In the genomic region with DNA sequence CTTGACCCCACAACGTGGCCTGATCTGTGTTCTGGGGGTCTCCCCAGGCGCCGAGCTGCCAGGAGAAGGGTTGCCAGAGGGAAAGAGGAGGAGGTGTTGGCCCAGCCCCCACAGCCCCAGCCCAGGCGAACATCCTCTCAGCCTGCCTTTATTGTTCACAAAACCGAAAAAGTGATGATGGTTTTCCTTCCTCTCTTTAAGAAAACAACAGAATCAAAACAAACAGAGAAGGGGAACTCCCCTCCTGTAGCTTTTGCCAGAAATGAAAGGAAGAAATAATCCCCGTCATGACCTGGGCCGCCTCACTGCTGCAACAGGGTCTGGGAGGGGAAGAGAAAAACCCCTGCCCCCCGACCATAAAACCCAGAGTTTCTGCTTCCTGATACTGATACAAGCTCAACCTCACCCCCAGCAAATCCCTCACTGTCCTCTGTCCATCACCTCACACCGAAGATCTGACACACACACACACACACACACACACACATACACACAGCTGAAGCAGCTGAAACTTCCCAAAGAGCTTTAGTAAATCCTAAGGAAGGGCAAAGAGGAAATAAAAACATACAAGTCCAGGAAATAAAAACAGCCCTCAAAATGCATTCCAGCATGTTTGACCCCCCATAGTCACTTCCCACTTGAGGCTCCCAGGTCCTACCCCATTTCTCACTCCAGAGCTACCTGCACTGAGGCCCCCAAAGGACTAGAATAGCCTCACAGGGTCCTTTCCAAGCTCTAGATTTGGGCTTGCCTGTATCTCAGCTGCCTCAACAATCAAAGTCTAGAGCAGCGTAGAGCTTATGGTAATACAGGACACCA, we compare ENCODE assay signal across 8 cellular contexts.
DNase-seq lines count a peak whose midpoint lies in the region; ATAC-seq and TF ChIP-seq lines count a peak whose summit lies in the region.

No MANE protein-coding gene starts in this region.

- no peaks in the 10 kb centered on the region for H4K20me1 ChIP-seq in DND-41 (ENCODE audit: insufficient read depth, low read length)

- H3K36me3 ChIP-seq in DND-41 (ENCODE audit: insufficient read depth, low read length): no peaks in the 10 kb centered on the region
- H3K36me3 ChIP-seq in muscle layer of duodenum (ENCODE audit: control insufficient read depth in 1 of 2, insufficient read depth in 2 of 2, low read length in 2 of 2): no peaks in the 10 kb centered on the region
- H3K36me3 ChIP-seq in subcutaneous abdominal adipose tissue (ENCODE audit: control insufficient read depth in 5 of 5, insufficient read depth in 5 of 5, low read length in 5 of 5): no peaks in the 10 kb centered on the region

- H3K27ac ChIP-seq in DND-41 (ENCODE audit: low read length) (peak overlapping the region; percentile 70), muscle layer of duodenum (ENCODE audit: low read length) (peak overlapping the region; percentile 79), subcutaneous abdominal adipose tissue (ENCODE audit: low read depth, low read length) (peak overlapping the region; percentile 81)

- no peak for TF ChIP-seq CTCF in DND-41 (IDR thresholded peaks at IDR 0.05; ENCODE audit: borderline replicate concordance, extremely low read depth, low read length, poor library complexity, severe bottlenecking)

- H3K4me1 ChIP-seq in DND-41 (ENCODE audit: insufficient read depth, low read length) (peaks cover 29% of the 10 kb centered on the region), muscle layer of duodenum (ENCODE audit: control insufficient read depth in 1 of 2, insufficient read depth in 2 of 2, low read length in 2 of 2) (peaks cover 7 to 13% of the 10 kb centered on the region in 2 donors), subcutaneous abdominal adipose tissue (ENCODE audit: control insufficient read depth in 5 of 5, insufficient read depth in 5 of 5, low read length in 5 of 5) (peaks cover 4 to 73% (median 60%) of the 10 kb centered on the region in 5 donors)

- H3K4me2 ChIP-seq in DND-41 (ENCODE audit: insufficient read depth, low read length): no peak overlapping the region; the same call in 1 of the 2 replicates

- 0 out of 2 replicates have a peak overlapping the region, but pooled peaks have one; percentile 7 for H3K9ac ChIP-seq in DND-41 (ENCODE audit: low read depth, low read length)
- no peak overlapping the region for H3K9ac ChIP-seq in subcutaneous abdominal adipose tissue (ENCODE audit: low read length in 5 of 5)

- H3K9me3 ChIP-seq in DND-41 (ENCODE audit: insufficient read depth, low read length, severe bottlenecking): peaks cover 18% of the 10 kb centered on the region
- H3K9me3 ChIP-seq in muscle layer of duodenum (ENCODE audit: control insufficient read depth in 1 of 2, low read length in 2 of 2): peaks cover 6 to 12% of the 10 kb centered on the region in 2 donors
- H3K9me3 ChIP-seq in subcutaneous abdominal adipose tissue (ENCODE audit: control insufficient read depth in 5 of 5, low read length in 5 of 5): peaks cover 7 to 20% (median 15%) of the 10 kb centered on the region in 5 donors

- ATAC-seq in DND-41 (ENCODE audit: insufficient read depth, low read depth) (peak; percentile 29; the same call in 2 of the 3 replicates), GM21786 (IDR thresholded peaks at IDR 0.05; ENCODE audit: unreplicated experiment) (peak; percentile 81)

- H3K27me3 ChIP-seq in DND-41 (ENCODE audit: insufficient read depth, low read length, poor library complexity): no peaks in the 10 kb centered on the region
- no peaks in the 10 kb centered on the region for H3K27me3 ChIP-seq in muscle layer of duodenum (ENCODE audit: low read depth, low read length)
- H3K27me3 ChIP-seq in subcutaneous abdominal adipose tissue (ENCODE audit: control insufficient read depth in 5 of 5, insufficient read depth in 4 of 5, low read length in 5 of 5): no peaks in the 10 kb centered on the region

- no peak for DNase-seq in DND-41
- peak; percentile 72 for DNase-seq in NOMO-1 treated with DMSO at 0.1 percent for 48 hours (lab: John Stamatoyannopoulos, UW; ENCODE audit: unreplicated experiment)
- DNase-seq in activated naive CD4-positive, alpha-beta T cell treated with Interleukin-2 at 50 U/mL for 16 hours: peak; percentile 82
- no peak for DNase-seq in T1000 (lab: John Stamatoyannopoulos, UW)
- DNase-seq in hepatic stellate cell (ENCODE audit: low spot score): no peak

- H3K4me3 ChIP-seq in DND-41 (ENCODE audit: low read depth in 1 of 2, low read length in 2 of 2): peak overlapping the region in 1 of 2 experiments; percentile 0; a peak in 1 of 4 replicates
- H3K4me3 ChIP-seq in muscle layer of duodenum (ENCODE audit: low read depth in 1 of 2, low read length in 2 of 2): peak overlapping the region in 1 of 2 donors; percentile 24
- H3K4me3 ChIP-seq in subcutaneous abdominal adipose tissue (ENCODE audit: low read depth in 1 of 5, low read length in 5 of 5): peak overlapping the region in 3 of 5 donors; percentile 4 to 41 (median 13)

- no peak overlapping the region for H2AFZ ChIP-seq in DND-41 (ENCODE audit: low read depth, low read length)

- no peaks in the 10 kb centered on the region for H3K79me2 ChIP-seq in DND-41 (ENCODE audit: insufficient read depth, low read length)

Comparison
In these comparisons a context has a peak if more than half of its experiments do, and no peak if none do; other contexts are left out.
1. DNase-seq: peak in NOMO-1 treated with DMSO at 0.1 percent for 48 hours (single experiment) and activated naive CD4-positive, alpha-beta T cell treated with Interleukin-2 at 50 U/mL for 16 hours (single experiment); none in DND-41 (single experiment), T1000 (single experiment) and hepatic stellate cell (single experiment).
2. Peak in every context shown above with its lines, with median percentiles within 50 percentile points of each other: H3K27ac ChIP-seq.